ENCODE assay signal across 23 cellular contexts in genomic region chr3:107916166-107916565, GRCh38.
"Had no signal": no experiment of that assay in that cellular context is flagged by ENCODE, and none has a peak within 500 bp of the region (broad histone marks: within the 10 kb centered on the region; RNA-seq: fewer than 3 reads in every experiment).

No MANE protein-coding gene starts in this region.

- H3K4me2 ChIP-seq: PC-9 had no signal

- H3K27ac ChIP-seq: ascending aorta, cardiac muscle cell, PC-9, SJCRH30, SK-N-MC had no signal

- H3K36me3 ChIP-seq: ascending aorta, cardiac muscle cell, SJCRH30 had no signal

- H3K9me3 ChIP-seq: ascending aorta, SJCRH30 had no signal

- H3K27me3 ChIP-seq: ascending aorta, cardiac muscle cell, SJCRH30 had no signal

- H3K4me1 ChIP-seq: ascending aorta, SJCRH30 had no signal

- H3K4me3 ChIP-seq: ascending aorta, cardiac muscle cell, PC-9, SJCRH30, SK-N-MC had no signal

- DNase-seq: activated CD4-positive, alpha-beta T cell treated with anti-CD3 and anti-CD28 coated beads, Interleukin-2, amount 10 ng/mL, durations not matched to agents 24 days and 14 days; activated CD4-positive, alpha-beta T cell treated with anti-CD3 and anti-CD28 coated beads, Interleukin-2, amount 50 U/mL, for 4 hours; activated CD8-positive, alpha-beta T cell treated with anti-CD3 and anti-CD28 coated beads for 36 hours; activated effector memory CD4-positive, alpha-beta T cell treated with anti-CD3 and anti-CD28 coated beads, Interleukin-2, amount 50 U/mL, for 16 hours; activated naive CD4-positive, alpha-beta T cell; activated naive CD4-positive, alpha-beta T cell treated with anti-CD3 and anti-CD28 coated beads, Interleukin-2, amount 50 U/mL, for 16 hours; activated naive CD8-positive, alpha-beta T cell treated with anti-CD3 and anti-CD28 coated beads for 36 hours; activated T-cell treated with anti-CD3 and anti-CD28 coated beads, Interleukin-2, amount 50 U/mL, for 1 hour; activated T-cell treated with anti-CD3 and anti-CD28 coated beads, Interleukin-2, amount 50 U/mL, for 72 hours; amygdala; NCI-H1105; NCI-H1417 treated with DMSO at 0.1 percent for 48 hours; NCI-H187 treated with DMSO at 0.1 percent for 48 hours; NCI-H2081; NCI-H226; NCI-H524 treated with DMSO at 0.1 percent for 48 hours; PC-9; Right ventricle myocardium superior; SJCRH30; T1000 had no signal
